ENCODE assay signal across 7 cellular contexts in genomic region chr5:40681351-40682311, GRCh38. TPM values are rescaled to one million over a fixed set of nuclear protein-coding genes. Genes with fewer than 3 reads are reported as not detected.
DNase-seq lines count a peak whose midpoint lies in the region; ATAC-seq, FAIRE-seq and TF ChIP-seq lines count a peak whose summit lies in the region.

No MANE protein-coding gene starts in this region.

- H3K27me3 ChIP-seq in iPS DF 6.9 (ENCODE audit: control insufficient read depth, insufficient read depth, low read length) = peaks cover 26% of the 10 kb centered on the region

- FAIRE-seq in D721Med (lab: Jason Lieb, UNC) = no peak

- peaks cover 59% of the 10 kb centered on the region for H3K36me3 Mint-ChIP-seq in activated naive CD8-positive, alpha-beta T cell treated with anti-CD3 and anti-CD28 coated beads, Interleukin-2, amount 10 ng/mL, durations not matched to agents 7 days and 5 days

- peak overlapping the region; percentile 95 for H3K4me3 Mint-ChIP-seq in activated naive CD8-positive, alpha-beta T cell treated with anti-CD3 and anti-CD28 coated beads, Interleukin-2, amount 10 ng/mL, durations not matched to agents 7 days and 5 days

- peaks cover 41% of the 10 kb centered on the region for H3K4me1 Mint-ChIP-seq in activated naive CD8-positive, alpha-beta T cell treated with anti-CD3 and anti-CD28 coated beads, Interleukin-2, amount 10 ng/mL, durations not matched to agents 7 days and 5 days

- no peak overlapping the region for H3K27ac ChIP-seq in iPS DF 6.9 (ENCODE audit: low read length)
- peak overlapping the region in 20 of 21 experiments; percentile 58 to 96 (median 90) for H3K27ac ChIP-seq in skin epidermis

- H3K27ac Mint-ChIP-seq in activated naive CD8-positive, alpha-beta T cell treated with anti-CD3 and anti-CD28 coated beads, Interleukin-2, amount 10 ng/mL, durations not matched to agents 7 days and 5 days = peak overlapping the region; percentile 94

- H3K9me3 ChIP-seq in iPS DF 6.9 (ENCODE audit: control insufficient read depth, insufficient read depth, low read length) = no peaks in the 10 kb centered on the region

- no peaks in the 10 kb centered on the region for H3K9me3 Mint-ChIP-seq in activated naive CD8-positive, alpha-beta T cell treated with anti-CD3 and anti-CD28 coated beads, Interleukin-2, amount 10 ng/mL, durations not matched to agents 7 days and 5 days

- H3K27me3 Mint-ChIP-seq in activated naive CD8-positive, alpha-beta T cell treated with anti-CD3 and anti-CD28 coated beads, Interleukin-2, amount 10 ng/mL, durations not matched to agents 7 days and 5 days = no peaks in the 10 kb centered on the region

- peak; percentile 15 for ATAC-seq in GM19463 (IDR thresholded peaks at IDR 0.05; ENCODE audit: unreplicated experiment)
- ATAC-seq in activated naive CD8-positive, alpha-beta T cell treated with anti-CD3 and anti-CD28 coated beads, Interleukin-2, amount 10 ng/mL, durations not matched to agents 7 days and 5 days (ENCODE audit: low read depth) = no peak
- ATAC-seq in HG03196 (IDR thresholded peaks at IDR 0.05; ENCODE audit: unreplicated experiment) = no peak

- peak; percentile 1 for DNase-seq in NCI-H2227 treated with DMSO at 0.1 percent for 48 hours (lab: John Stamatoyannopoulos, UW)
- DNase-seq in activated naive CD8-positive, alpha-beta T cell treated with anti-CD3 and anti-CD28 coated beads, Interleukin-2, amount 10 ng/mL, durations not matched to agents 7 days and 5 days = peak; percentile 73
- DNase-seq in iPS DF 6.9 (ENCODE audit: low read depth, low spot score) = no peak
- no peak for DNase-seq in D721Med (ENCODE audit: insufficient read length, low spot score)

- WGBS in iPS DF 6.9 (ENCODE audit: insufficient coverage, insufficient read length) = no CpG with 5 or more reads among the region's 71 CpGs

- no peak for TF ChIP-seq CTCF in D721Med (IDR thresholded peaks at IDR 0.05; ENCODE audit: insufficient read depth, missing control alignments)

- peaks cover 5% of the 10 kb centered on the region; the same call in 1 of the 2 replicates for H3K4me1 ChIP-seq in iPS DF 6.9 (ENCODE audit: control insufficient read depth, insufficient read depth, low read length)

- POLR2A ChIA-PET in activated naive CD8-positive, alpha-beta T cell treated with anti-CD3 and anti-CD28 coated beads, Interleukin-2, amount 10 ng/mL, durations not matched to agents 7 days and 5 days (lab: Charles Lee) = interaction anchor here (1.1 to 5.8 kb wide), 11 partner anchors 28 to 297 kb away, joined by 4 to 83 read pairs (median 8); partner anchors contain the start of gene PRKAA1

- H3K36me3 ChIP-seq in iPS DF 6.9 (ENCODE audit: control insufficient read depth, insufficient read depth, low read length) = no peaks in the 10 kb centered on the region

- peak overlapping the region; percentile 39; the same call in 1 of the 2 replicates for H3K4me3 ChIP-seq in iPS DF 6.9 (ENCODE audit: low read length)
- H3K4me3 ChIP-seq in skin epidermis = peak overlapping the region; percentile 63 to 85 (median 79)

RNA-seq across cellular contexts. Expression of gene PTGER4, which starts 1.9 kb away (rescaled TPM):
- total RNA-seq in activated naive CD8-positive, alpha-beta T cell treated with anti-CD3 and anti-CD28 coated beads, Interleukin-2, amount 10 ng/mL, durations not matched to agents 7 days and 5 days = 10 to 100 TPM; 51.4 to 53.8 TPM

Comparison
In these comparisons a context has a peak if more than half of its experiments do, and no peak if none do; other contexts are left out.
1. DNase-seq: peak in NCI-H2227 treated with DMSO at 0.1 percent for 48 hours (single experiment) and activated naive CD8-positive, alpha-beta T cell treated with anti-CD3 and anti-CD28 coated beads, Interleukin-2, amount 10 ng/mL, durations not matched to agents 7 days and 5 days (single experiment); none in iPS DF 6.9 (single experiment) and D721Med (single experiment).